Comparison of ENCODE assay signal across 12 cellular contexts in the genomic region with DNA sequence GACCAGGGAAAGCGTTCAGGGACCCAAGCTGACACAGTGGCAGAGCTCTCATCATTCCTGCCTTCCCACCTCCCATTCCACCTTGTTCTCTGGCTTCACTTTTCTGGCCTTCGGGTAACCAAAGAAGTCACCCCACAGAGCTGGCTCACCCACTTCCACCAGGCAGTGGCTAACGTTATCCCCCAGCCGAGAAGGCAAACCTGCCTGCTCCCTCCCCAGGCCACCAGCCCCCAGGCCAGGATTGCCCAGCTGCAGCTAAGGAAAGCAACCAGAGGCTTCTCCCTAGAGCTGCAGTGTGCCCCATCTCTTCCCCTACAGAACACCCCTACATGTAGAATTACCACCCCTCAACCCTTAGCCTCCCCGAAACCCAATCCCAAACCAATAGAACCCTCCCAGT. TPM values are rescaled to one million over a fixed set of nuclear protein-coding genes. Genes with fewer than 3 reads are reported as not detected.
DNase-seq lines count a peak whose midpoint lies in the region; ATAC-seq and TF ChIP-seq lines count a peak whose summit lies in the region.
"Had no signal": no experiment of that assay in that cellular context is flagged by ENCODE, and none has a peak within 500 bp of the region (broad histone marks: within the 10 kb centered on the region; RNA-seq: fewer than 3 reads in every experiment).

No MANE protein-coding gene starts in this region.

- H3K4me1 Mint-ChIP-seq in T-cell: peaks cover 97 to 100% (median 99%) of the 10 kb centered on the region in 3 donors
- peaks cover 60% of the 10 kb centered on the region for H3K4me1 Mint-ChIP-seq in endothelial cell (ENCODE audit: unreplicated experiment)

- H3K4me3 ChIP-seq in H7 (ENCODE audit: insufficient read depth, low read depth, low read length) (no peak overlapping the region), parathyroid adenoma (ENCODE audit: low read depth, low read length) (no peak overlapping the region), gastroesophageal sphincter (no peak overlapping the region)
- H3K4me3 ChIP-seq: SJSA1 had no signal

- WGBS in gastroesophageal sphincter (ENCODE audit: low coverage in 1 of 2), 2 donors: 73 to 88% methylated on average over 3 of the region's 5 CpGs

- H3K27ac ChIP-seq in parathyroid adenoma (peak overlapping the region; percentile 65), gastroesophageal sphincter (no peak overlapping the region)
- H3K27ac ChIP-seq: SJSA1 had no signal

- H3K9me3 Mint-ChIP-seq in T-cell (no peaks in the 10 kb centered on the region), endothelial cell (ENCODE audit: unreplicated experiment) (no peaks in the 10 kb centered on the region)

- H3K36me3 Mint-ChIP-seq in T-cell (peaks cover 5% of the 10 kb centered on the region), endothelial cell (ENCODE audit: low read depth, unreplicated experiment) (peaks cover 3% of the 10 kb centered on the region)

- ATAC-seq in T-cell (replicated peaks in 1 of 4) (no peak), HG03025 (IDR thresholded peaks at IDR 0.05; ENCODE audit: low FRiP score, unreplicated experiment) (no peak), gastroesophageal sphincter (no peak)
- ATAC-seq: heart left ventricle, right cardiac atrium had no signal

- H3K4me2 ChIP-seq in parathyroid adenoma (ENCODE audit: low read length): peak overlapping the region; percentile 42

- H3K27me3 ChIP-seq in H7 (ENCODE audit: control insufficient read depth, insufficient read depth, low read length): no peaks in the 10 kb centered on the region
- no peaks in the 10 kb centered on the region for H3K27me3 ChIP-seq in parathyroid adenoma (ENCODE audit: control insufficient read depth, insufficient read depth, low read length)
- H3K27me3 ChIP-seq in gastroesophageal sphincter: no peaks in the 10 kb centered on the region
- H3K27me3 ChIP-seq: SJSA1 had no signal

- no peak overlapping the region for H2AFZ ChIP-seq in parathyroid adenoma

- CTCF ChIA-PET in T-cell (lab: Charles Lee): interaction anchor here (0.6 to 1.3 kb wide), 2 partner anchors 20 to 30 kb away, joined by 5 to 8 read pairs; no protein-coding TSS in a partner anchor

- H3K4me3 Mint-ChIP-seq in T-cell: peak overlapping the region; percentile 31 to 98 (median 34)
- no peak overlapping the region for H3K4me3 Mint-ChIP-seq in endothelial cell (ENCODE audit: unreplicated experiment)

- H3K79me2 ChIP-seq in parathyroid adenoma: peaks cover 12% of the 10 kb centered on the region

- H3K9ac ChIP-seq in parathyroid adenoma: no peak overlapping the region

- TF ChIP-seq EP300 in gastroesophageal sphincter (IDR thresholded peaks at IDR 0.05): no peak

- H3K27ac Mint-ChIP-seq in T-cell: peak overlapping the region; percentile 91 to 92
- peak overlapping the region; percentile 58 for H3K27ac Mint-ChIP-seq in endothelial cell (ENCODE audit: unreplicated experiment)

- H3K27me3 Mint-ChIP-seq in T-cell (no peaks in the 10 kb centered on the region), endothelial cell (ENCODE audit: unreplicated experiment) (peaks cover 11% of the 10 kb centered on the region)

- POLR2A ChIA-PET in T-cell (lab: Charles Lee): no interaction called here

- TF ChIP-seq CTCF in endothelial cell (IDR thresholded peaks at IDR 0.05; ENCODE audit: unreplicated experiment) (no peak), parathyroid adenoma (IDR thresholded peaks at IDR 0.05) (no peak), gastroesophageal sphincter (IDR thresholded peaks at IDR 0.05) (no peak)

- no peak for TF ChIP-seq POLR2A in gastroesophageal sphincter (IDR thresholded peaks at IDR 0.05)

- no peaks in the 10 kb centered on the region for H3K36me3 ChIP-seq in H7 (replicated peaks; ENCODE audit: control insufficient read depth, insufficient read depth, low read length)
- no peaks in the 10 kb centered on the region for H3K36me3 ChIP-seq in parathyroid adenoma (ENCODE audit: control insufficient read depth, insufficient read depth, low read length)
- no peaks in the 10 kb centered on the region for H3K36me3 ChIP-seq in gastroesophageal sphincter
- H3K36me3 ChIP-seq: heart left ventricle, SJSA1 had no signal

- H3K9me3 ChIP-seq in parathyroid adenoma (ENCODE audit: control insufficient read depth, low read length) (no peaks in the 10 kb centered on the region), gastroesophageal sphincter (no peaks in the 10 kb centered on the region)
- H3K9me3 ChIP-seq: heart left ventricle, SJSA1 had no signal

- DNase-seq in H7 (peak; percentile 62), T-cell (no peak), endothelial cell (ENCODE audit: low spot score) (no peak), NCI-H2081 treated with DMSO at 0.1 percent for 48 hours (lab: John Stamatoyannopoulos, UW) (no peak)
- DNase-seq: amygdala, GOT3, right cardiac atrium had no signal

- peaks cover 38% of the 10 kb centered on the region for H3K4me1 ChIP-seq in parathyroid adenoma
- H3K4me1 ChIP-seq in gastroesophageal sphincter: peaks cover 0 to 16% (median 3%) of the 10 kb centered on the region in 3 donors
- H3K4me1 ChIP-seq: SJSA1 had no signal

RNA-seq across cellular contexts. Expression of a gene that starts 22.2 kb away (rescaled TPM):
- total RNA-seq in H7 (2014; rRNA removed; shearing (Covaris generic)): 25.2 and 34.0 TPM in 2 replicates
- 100 to 1,000 TPM; 260 to 368 (median 275) TPM for total RNA-seq in T-cell
- 48.2 TPM for total RNA-seq in endothelial cell (ENCODE audit: unreplicated experiment)
- total RNA-seq in gastroesophageal sphincter: 10 to 100 TPM in 1 of 4 donors, 1 to 10 TPM in 3; 2.0 to 10.1 (median 4.9) TPM
- total RNA-seq: SJSA1 had no signal
